ENCODE assay signal across 12 cellular contexts in genomic region chr16:74865922-74866598, GRCh38.
DNase-seq lines count a peak whose midpoint lies in the region; ATAC-seq and TF ChIP-seq lines count a peak whose summit lies in the region.
"Had no signal": no experiment of that assay in that cellular context is flagged by ENCODE, and none has a peak within 500 bp of the region (broad histone marks: within the 10 kb centered on the region; RNA-seq: fewer than 3 reads in every experiment).

No MANE protein-coding gene starts in this region.

- H3K4me1 ChIP-seq in GM23248 (ENCODE audit: insufficient read depth) (peaks cover 15% of the 10 kb centered on the region), adipocyte (ENCODE audit: control insufficient read depth, insufficient read depth, low read length) (peaks cover 7% of the 10 kb centered on the region), osteoblast (ENCODE audit: insufficient read depth, low read length) (peaks cover 6% of the 10 kb centered on the region), right atrium auricular region (no peaks in the 10 kb centered on the region)

- H3F3A ChIP-seq in GM23248 (ENCODE audit: insufficient read depth), result no peaks in the 10 kb centered on the region

- H3K36me3 ChIP-seq in GM23248 (ENCODE audit: low read depth), result no peaks in the 10 kb centered on the region
- H3K36me3 ChIP-seq in adipocyte (ENCODE audit: control insufficient read depth, insufficient read depth, low read length, severe bottlenecking), result no peaks in the 10 kb centered on the region
- H3K36me3 ChIP-seq in osteoblast (ENCODE audit: insufficient read depth, low read length), result no peaks in the 10 kb centered on the region
- H3K36me3 ChIP-seq in right atrium auricular region, result no peaks in the 10 kb centered on the region

- H3K27me3 ChIP-seq in GM23248 (replicated peaks; ENCODE audit: insufficient read depth) (no peaks in the 10 kb centered on the region), adipocyte (replicated peaks; ENCODE audit: control insufficient read depth, insufficient read depth, low read length) (peaks cover 4% of the 10 kb centered on the region), osteoblast (ENCODE audit: insufficient read depth, low read length) (no peaks in the 10 kb centered on the region), right atrium auricular region (no peaks in the 10 kb centered on the region)

- ATAC-seq in activated CD4-positive, CD25-positive, alpha-beta regulatory T cell treated with anti-CD3 and anti-CD28 coated beads, Interleukin-2, amount 50 U/mL, for 24 hours, result no peak
- ATAC-seq: mucosa of descending colon had no signal

- H3K9ac ChIP-seq in GM23248 (no peak overlapping the region), adipocyte (ENCODE audit: low read length) (no peak overlapping the region)

- H4K20me1 ChIP-seq in GM23248 (ENCODE audit: insufficient read depth), result no peaks in the 10 kb centered on the region
- H4K20me1 ChIP-seq in osteoblast (ENCODE audit: insufficient read depth, low read length), result no peaks in the 10 kb centered on the region

- TF ChIP-seq CTCF in osteoblast (IDR thresholded peaks at IDR 0.05; ENCODE audit: extremely low read depth, low read depth, low read length) (no peak), right atrium auricular region (IDR thresholded peaks at IDR 0.05) (no peak)

- WGBS in GM23248 (ENCODE audit: low coverage in 1 of 2, low lambda C conversion rate in 2 of 2, missing lambda C conversion rate in 2 of 2), 2 experiments, result 37 to 41% methylated on average over 9 to 12 of the region's 12 CpGs

- H2AFZ ChIP-seq in GM23248, result 0 out of 2 replicates have a peak overlapping the region, but pooled peaks have one; percentile 29
- peak overlapping the region; percentile 63 for H2AFZ ChIP-seq in osteoblast (ENCODE audit: low read length)

- H3K4me2 ChIP-seq in GM23248 (ENCODE audit: unreplicated experiment) (no peak overlapping the region), osteoblast (ENCODE audit: insufficient read depth, low read length) (peak overlapping the region; percentile 80)

- in situ Hi-C loops in GM23248 (cut with MboI), result loop anchor here (10.0 kb wide), 1 partner anchor 161 kb away; the partner anchor contains the start of gene MLKL

- no peak overlapping the region for H3K27ac ChIP-seq in GM23248
- H3K27ac ChIP-seq in osteoblast (ENCODE audit: low read depth, low read length), result no peak overlapping the region
- H3K27ac ChIP-seq in right atrium auricular region, result no peak overlapping the region

- H3K4me3 ChIP-seq in GM23248, result no peak overlapping the region
- H3K4me3 ChIP-seq in adipocyte (ENCODE audit: low read length), result peak overlapping the region; percentile 50
- H3K4me3 ChIP-seq in osteoblast (ENCODE audit: insufficient read depth, low read length), result peak overlapping the region; percentile 63
- H3K4me3 ChIP-seq in right atrium auricular region, result no peak overlapping the region
- H3K4me3 ChIP-seq: mucosa of descending colon had no signal

- H3K9me2 ChIP-seq in GM23248 (ENCODE audit: insufficient read depth), result no peaks in the 10 kb centered on the region

- no peaks in the 10 kb centered on the region for H3K9me3 ChIP-seq in GM23248 (ENCODE audit: low read depth)
- H3K9me3 ChIP-seq in adipocyte (ENCODE audit: control insufficient read depth, low read length), result no peaks in the 10 kb centered on the region
- no peaks in the 10 kb centered on the region for H3K9me3 ChIP-seq in osteoblast (ENCODE audit: low read depth, low read length)
- H3K9me3 ChIP-seq in right atrium auricular region, result no peaks in the 10 kb centered on the region
- H3K9me3 ChIP-seq: mucosa of descending colon had no signal

- DNase-seq in GM23248 (peak; percentile 43), adipocyte (ENCODE audit: low read depth) (no peak), iPS DF 19.7 (ENCODE audit: low read depth, low spot score) (peak; percentile 60), osteoblast (ENCODE audit: insufficient read length, low spot score, missing footprints) (no peak), NCI-H1092 (lab: John Stamatoyannopoulos, UW) (no peak), right atrium auricular region (ENCODE audit: low spot score) (no peak)
- DNase-seq: activated CD4-positive, alpha-beta T cell treated with anti-CD3 and anti-CD28 coated beads, Interleukin-2, amount 50 U/mL, for 4 hours; CD8-positive, alpha-beta memory T cell; kidney; mucosa of descending colon; NCI-H1048 had no signal

- no peaks in the 10 kb centered on the region for H3K79me2 ChIP-seq in GM23248 (ENCODE audit: insufficient read depth)
- no peaks in the 10 kb centered on the region for H3K79me2 ChIP-seq in osteoblast (ENCODE audit: insufficient read depth, low read length)

Comparison
In these comparisons a context has a peak if more than half of its experiments do, and no peak if none do; other contexts are left out.
1. DNase-seq: peak in GM23248 (single experiment) and iPS DF 19.7 (single experiment); none in adipocyte (single experiment), osteoblast (single experiment), NCI-H1092 (single experiment) and right atrium auricular region (single experiment).
2. H3K4me3 ChIP-seq: peak in adipocyte (single experiment) and osteoblast (single experiment); none in GM23248 (single experiment) and right atrium auricular region (0 of 2).